ENCODE assay signal across 1 cellular context in genomic region chr2:127386764-127387654, GRCh38.
TF ChIP-seq lines count a peak whose summit lies in the region.

No MANE protein-coding gene starts in this region.

TF ChIP-seq in HepG2, 621 proteins besides CTCF, POLR2A, EP300 and RAD21 (continued from another document and continues in another):
- TF ChIP-seq, protein P1, sequence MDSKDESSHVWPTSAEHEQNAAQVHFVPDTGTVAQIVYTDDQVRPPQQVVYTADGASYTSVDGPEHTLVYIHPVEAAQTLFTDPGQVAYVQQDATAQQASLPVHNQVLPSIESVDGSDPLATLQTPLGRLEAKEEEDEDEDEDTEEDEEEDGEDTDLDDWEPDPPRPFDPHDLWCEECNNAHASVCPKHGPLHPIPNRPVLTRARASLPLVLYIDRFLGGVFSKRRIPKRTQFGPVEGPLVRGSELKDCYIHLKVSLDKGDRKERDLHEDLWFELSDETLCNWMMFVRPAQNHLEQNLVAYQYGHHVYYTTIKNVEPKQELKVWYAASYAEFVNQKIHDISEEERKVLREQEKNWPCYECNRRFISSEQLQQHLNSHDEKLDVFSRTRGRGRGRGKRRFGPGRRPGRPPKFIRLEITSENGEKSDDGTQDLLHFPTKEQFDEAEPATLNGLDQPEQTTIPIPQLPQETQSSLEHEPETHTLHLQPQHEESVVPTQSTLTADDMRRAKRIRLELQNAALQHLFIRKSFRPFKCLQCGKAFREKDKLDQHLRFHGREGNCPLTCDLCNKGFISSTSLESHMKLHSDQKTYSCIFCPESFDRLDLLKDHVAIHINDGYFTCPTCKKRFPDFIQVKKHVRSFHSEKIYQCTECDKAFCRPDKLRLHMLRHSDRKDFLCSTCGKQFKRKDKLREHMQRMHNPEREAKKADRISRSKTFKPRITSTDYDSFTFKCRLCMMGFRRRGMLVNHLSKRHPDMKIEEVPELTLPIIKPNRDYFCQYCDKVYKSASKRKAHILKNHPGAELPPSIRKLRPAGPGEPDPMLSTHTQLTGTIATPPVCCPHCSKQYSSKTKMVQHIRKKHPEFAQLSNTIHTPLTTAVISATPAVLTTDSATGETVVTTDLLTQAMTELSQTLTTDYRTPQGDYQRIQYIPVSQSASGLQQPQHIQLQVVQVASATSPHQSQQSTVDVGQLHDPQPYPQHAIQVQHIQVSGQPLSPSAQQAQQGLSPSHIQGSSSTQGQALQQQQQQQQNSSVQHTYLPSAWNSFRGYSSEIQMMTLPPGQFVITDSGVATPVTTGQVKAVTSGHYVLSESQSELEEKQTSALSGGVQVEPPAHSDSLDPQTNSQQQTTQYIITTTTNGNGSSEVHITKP (CRISPR knock-in tag; IDR thresholded peaks at IDR 0.05; ENCODE audit: low read depth), result peak; percentile 33; the same call in 1 of the 2 replicates
- TF ChIP-seq CEBPB (IDR thresholded peaks at IDR 0.05; ENCODE audit: borderline replicate concordance, low read depth, low read length), result no peak
- peak; percentile 48; the same call in 1 of the 2 replicates for TF ChIP-seq ZNF614 (CRISPR knock-in tag; IDR thresholded peaks at IDR 0.05; ENCODE audit: borderline replicate concordance)
- no peak for TF ChIP-seq ZNF138 (CRISPR knock-in tag; IDR thresholded peaks at IDR 0.05; ENCODE audit: low read depth)
- TF ChIP-seq ZNF580 (CRISPR knock-in tag; IDR thresholded peaks at IDR 0.05; ENCODE audit: borderline replicate concordance, low read depth), result peak; percentile 26; the same call in 1 of the 2 replicates
- 0 out of 2 replicates have a peak, but pooled peaks have one; percentile 18 for TF ChIP-seq ZNF234 (CRISPR knock-in tag; conservative IDR thresholded peaks at IDR 0.05)
- TF ChIP-seq ZNF354B (CRISPR knock-in tag; IDR thresholded peaks at IDR 0.05), result peak; percentile 91
- TF ChIP-seq RCOR2 (CRISPR knock-in tag; IDR thresholded peaks at IDR 0.05), result peak; percentile 39; the same call in 1 of the 2 replicates
- 0 out of 2 replicates have a peak, but pooled peaks have one; percentile 77 for TF ChIP-seq SMAD1 (CRISPR knock-in tag; IDR thresholded peaks at IDR 0.05; ENCODE audit: borderline replicate concordance, low read depth)
- peak; percentile 29 for TF ChIP-seq YEATS4 (CRISPR knock-in tag; IDR thresholded peaks at IDR 0.05; ENCODE audit: borderline replicate concordance)
- TF ChIP-seq PBX2 (CRISPR knock-in tag; IDR thresholded peaks at IDR 0.05), result no peak
- TF ChIP-seq ZBTB7B (CRISPR knock-in tag; IDR thresholded peaks at IDR 0.05), result peak; percentile 92
- no peak for TF ChIP-seq DPF2 (CRISPR knock-in tag; IDR thresholded peaks at IDR 0.05; ENCODE audit: borderline replicate concordance, low read depth)
- TF ChIP-seq SNRNP70 (IDR thresholded peaks at IDR 0.05; ENCODE audit: low read depth, low read length), result no peak
- TF ChIP-seq MXD1 (CRISPR knock-in tag; IDR thresholded peaks at IDR 0.05), result peak; percentile 15; the same call in 1 of the 2 replicates
- TF ChIP-seq ZKSCAN8 (CRISPR knock-in tag; IDR thresholded peaks at IDR 0.05; ENCODE audit: borderline replicate concordance), result peak; percentile 22; the same call in 1 of the 2 replicates
- TF ChIP-seq HMG20A (CRISPR knock-in tag; IDR thresholded peaks at IDR 0.05; ENCODE audit: borderline replicate concordance), result 0 out of 2 replicates have a peak, but pooled peaks have one; percentile 15
- peak; percentile 58; the same call in 1 of the 2 replicates for TF ChIP-seq HNF4A (CRISPR knock-in tag; IDR thresholded peaks at IDR 0.05)
- TF ChIP-seq, protein P2, sequence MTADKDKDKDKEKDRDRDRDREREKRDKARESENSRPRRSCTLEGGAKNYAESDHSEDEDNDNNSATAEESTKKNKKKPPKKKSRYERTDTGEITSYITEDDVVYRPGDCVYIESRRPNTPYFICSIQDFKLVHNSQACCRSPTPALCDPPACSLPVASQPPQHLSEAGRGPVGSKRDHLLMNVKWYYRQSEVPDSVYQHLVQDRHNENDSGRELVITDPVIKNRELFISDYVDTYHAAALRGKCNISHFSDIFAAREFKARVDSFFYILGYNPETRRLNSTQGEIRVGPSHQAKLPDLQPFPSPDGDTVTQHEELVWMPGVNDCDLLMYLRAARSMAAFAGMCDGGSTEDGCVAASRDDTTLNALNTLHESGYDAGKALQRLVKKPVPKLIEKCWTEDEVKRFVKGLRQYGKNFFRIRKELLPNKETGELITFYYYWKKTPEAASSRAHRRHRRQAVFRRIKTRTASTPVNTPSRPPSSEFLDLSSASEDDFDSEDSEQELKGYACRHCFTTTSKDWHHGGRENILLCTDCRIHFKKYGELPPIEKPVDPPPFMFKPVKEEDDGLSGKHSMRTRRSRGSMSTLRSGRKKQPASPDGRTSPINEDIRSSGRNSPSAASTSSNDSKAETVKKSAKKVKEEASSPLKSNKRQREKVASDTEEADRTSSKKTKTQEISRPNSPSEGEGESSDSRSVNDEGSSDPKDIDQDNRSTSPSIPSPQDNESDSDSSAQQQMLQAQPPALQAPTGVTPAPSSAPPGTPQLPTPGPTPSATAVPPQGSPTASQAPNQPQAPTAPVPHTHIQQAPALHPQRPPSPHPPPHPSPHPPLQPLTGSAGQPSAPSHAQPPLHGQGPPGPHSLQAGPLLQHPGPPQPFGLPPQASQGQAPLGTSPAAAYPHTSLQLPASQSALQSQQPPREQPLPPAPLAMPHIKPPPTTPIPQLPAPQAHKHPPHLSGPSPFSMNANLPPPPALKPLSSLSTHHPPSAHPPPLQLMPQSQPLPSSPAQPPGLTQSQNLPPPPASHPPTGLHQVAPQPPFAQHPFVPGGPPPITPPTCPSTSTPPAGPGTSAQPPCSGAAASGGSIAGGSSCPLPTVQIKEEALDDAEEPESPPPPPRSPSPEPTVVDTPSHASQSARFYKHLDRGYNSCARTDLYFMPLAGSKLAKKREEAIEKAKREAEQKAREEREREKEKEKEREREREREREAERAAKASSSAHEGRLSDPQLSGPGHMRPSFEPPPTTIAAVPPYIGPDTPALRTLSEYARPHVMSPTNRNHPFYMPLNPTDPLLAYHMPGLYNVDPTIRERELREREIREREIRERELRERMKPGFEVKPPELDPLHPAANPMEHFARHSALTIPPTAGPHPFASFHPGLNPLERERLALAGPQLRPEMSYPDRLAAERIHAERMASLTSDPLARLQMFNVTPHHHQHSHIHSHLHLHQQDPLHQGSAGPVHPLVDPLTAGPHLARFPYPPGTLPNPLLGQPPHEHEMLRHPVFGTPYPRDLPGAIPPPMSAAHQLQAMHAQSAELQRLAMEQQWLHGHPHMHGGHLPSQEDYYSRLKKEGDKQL (CRISPR knock-in tag; IDR thresholded peaks at IDR 0.05; ENCODE audit: low read depth), result peak; percentile 46; the same call in 1 of the 2 replicates
- TF ChIP-seq ARNT2 (CRISPR knock-in tag; IDR thresholded peaks at IDR 0.05; ENCODE audit: low read depth), result peak; percentile 63; the same call in 1 of the 2 replicates
- TF ChIP-seq, protein P3, sequence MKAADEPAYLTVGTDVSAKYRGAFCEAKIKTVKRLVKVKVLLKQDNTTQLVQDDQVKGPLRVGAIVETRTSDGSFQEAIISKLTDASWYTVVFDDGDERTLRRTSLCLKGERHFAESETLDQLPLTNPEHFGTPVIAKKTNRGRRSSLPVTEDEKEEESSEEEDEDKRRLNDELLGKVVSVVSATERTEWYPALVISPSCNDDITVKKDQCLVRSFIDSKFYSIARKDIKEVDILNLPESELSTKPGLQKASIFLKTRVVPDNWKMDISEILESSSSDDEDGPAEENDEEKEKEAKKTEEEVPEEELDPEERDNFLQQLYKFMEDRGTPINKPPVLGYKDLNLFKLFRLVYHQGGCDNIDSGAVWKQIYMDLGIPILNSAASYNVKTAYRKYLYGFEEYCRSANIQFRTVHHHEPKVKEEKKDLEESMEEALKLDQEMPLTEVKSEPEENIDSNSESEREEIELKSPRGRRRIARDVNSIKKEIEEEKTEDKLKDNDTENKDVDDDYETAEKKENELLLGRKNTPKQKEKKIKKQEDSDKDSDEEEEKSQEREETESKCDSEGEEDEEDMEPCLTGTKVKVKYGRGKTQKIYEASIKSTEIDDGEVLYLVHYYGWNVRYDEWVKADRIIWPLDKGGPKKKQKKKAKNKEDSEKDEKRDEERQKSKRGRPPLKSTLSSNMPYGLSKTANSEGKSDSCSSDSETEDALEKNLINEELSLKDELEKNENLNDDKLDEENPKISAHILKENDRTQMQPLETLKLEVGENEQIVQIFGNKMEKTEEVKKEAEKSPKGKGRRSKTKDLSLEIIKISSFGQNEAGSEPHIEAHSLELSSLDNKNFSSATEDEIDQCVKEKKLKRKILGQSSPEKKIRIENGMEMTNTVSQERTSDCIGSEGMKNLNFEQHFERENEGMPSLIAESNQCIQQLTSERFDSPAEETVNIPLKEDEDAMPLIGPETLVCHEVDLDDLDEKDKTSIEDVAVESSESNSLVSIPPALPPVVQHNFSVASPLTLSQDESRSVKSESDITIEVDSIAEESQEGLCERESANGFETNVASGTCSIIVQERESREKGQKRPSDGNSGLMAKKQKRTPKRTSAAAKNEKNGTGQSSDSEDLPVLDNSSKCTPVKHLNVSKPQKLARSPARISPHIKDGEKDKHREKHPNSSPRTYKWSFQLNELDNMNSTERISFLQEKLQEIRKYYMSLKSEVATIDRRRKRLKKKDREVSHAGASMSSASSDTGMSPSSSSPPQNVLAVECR (CRISPR knock-in tag; IDR thresholded peaks at IDR 0.05; ENCODE audit: borderline replicate concordance), result peak; percentile 92
- 0 out of 2 replicates have a peak, but pooled peaks have one; percentile 46 for TF ChIP-seq RFXAP (CRISPR knock-in tag; IDR thresholded peaks at IDR 0.05; ENCODE audit: borderline replicate concordance)
- peak; percentile 39; the same call in 1 of the 2 replicates for TF ChIP-seq ESRRA (CRISPR knock-in tag; IDR thresholded peaks at IDR 0.05; ENCODE audit: low read depth)
- no peak for TF ChIP-seq ZKSCAN5 (CRISPR knock-in tag; IDR thresholded peaks at IDR 0.05)
- TF ChIP-seq ATRX (CRISPR knock-in tag; IDR thresholded peaks at IDR 0.05; ENCODE audit: borderline replicate concordance), result peak; percentile 68; the same call in 1 of the 2 replicates
- TF ChIP-seq ZNF569 (CRISPR knock-in tag; IDR thresholded peaks at IDR 0.05; ENCODE audit: borderline replicate concordance), result 0 out of 2 replicates have a peak, but pooled peaks have one; percentile 57
- TF ChIP-seq SUZ12 (IDR thresholded peaks at IDR 0.05; ENCODE audit: low read depth, low read length), result no peak
- TF ChIP-seq GPN1 (CRISPR knock-in tag; IDR thresholded peaks at IDR 0.05; ENCODE audit: borderline replicate concordance), result no peak
- no peak for TF ChIP-seq GZF1 (CRISPR knock-in tag; IDR thresholded peaks at IDR 0.05)
- peak; percentile 57; the same call in 1 of the 2 replicates for TF ChIP-seq YEATS2 (CRISPR knock-in tag; IDR thresholded peaks at IDR 0.05; ENCODE audit: borderline replicate concordance)
- TF ChIP-seq REST (IDR thresholded peaks at IDR 0.05; ENCODE audit: borderline replicate concordance in 1 of 2, low read depth in 1 of 2, low read length in 2 of 2), result peak in 1 of 2 experiments; percentile 67; a peak in 1 of 4 replicates
- TF ChIP-seq, protein P4, sequence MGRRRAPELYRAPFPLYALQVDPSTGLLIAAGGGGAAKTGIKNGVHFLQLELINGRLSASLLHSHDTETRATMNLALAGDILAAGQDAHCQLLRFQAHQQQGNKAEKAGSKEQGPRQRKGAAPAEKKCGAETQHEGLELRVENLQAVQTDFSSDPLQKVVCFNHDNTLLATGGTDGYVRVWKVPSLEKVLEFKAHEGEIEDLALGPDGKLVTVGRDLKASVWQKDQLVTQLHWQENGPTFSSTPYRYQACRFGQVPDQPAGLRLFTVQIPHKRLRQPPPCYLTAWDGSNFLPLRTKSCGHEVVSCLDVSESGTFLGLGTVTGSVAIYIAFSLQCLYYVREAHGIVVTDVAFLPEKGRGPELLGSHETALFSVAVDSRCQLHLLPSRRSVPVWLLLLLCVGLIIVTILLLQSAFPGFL (CRISPR knock-in tag; IDR thresholded peaks at IDR 0.05), result no peak
- no peak for TF ChIP-seq NFKBIZ (CRISPR knock-in tag; IDR thresholded peaks at IDR 0.05)
- peak; percentile 8; the same call in 1 of the 2 replicates for TF ChIP-seq ZNF263 (CRISPR knock-in tag; IDR thresholded peaks at IDR 0.05)
- no peak for TF ChIP-seq MBNL3 (CRISPR knock-in tag; conservative IDR thresholded peaks at IDR 0.05)
